ENCODE assay signal across 1 cellular context in genomic region chr11:74084796-74085541, GRCh38.
TF ChIP-seq lines count a peak whose summit lies in the region.

No MANE protein-coding gene starts in this region.

TF ChIP-seq in SK-N-SH, 30 proteins besides CTCF, POLR2A, EP300 and RAD21:
- TF ChIP-seq TAF1 (IDR thresholded peaks at IDR 0.05; ENCODE audit: borderline replicate concordance, low read depth, low read length), result no peak
- no peak for TF ChIP-seq ELF1 (IDR thresholded peaks at IDR 0.05)
- TF ChIP-seq FOXJ3 (CRISPR knock-in tag; IDR thresholded peaks at IDR 0.05), result no peak
- TF ChIP-seq JUND (IDR thresholded peaks at IDR 0.05), result peak; percentile 50
- TF ChIP-seq RCOR1 (IDR thresholded peaks at IDR 0.05; ENCODE audit: low read length), result no peak
- no peak for TF ChIP-seq MXI1 (IDR thresholded peaks at IDR 0.05; ENCODE audit: low read depth, low read length)
- peak; percentile 28; the same call in 1 of the 2 replicates for TF ChIP-seq TCF12 (IDR thresholded peaks at IDR 0.05)
- no peak for TF ChIP-seq IRF3 (IDR thresholded peaks at IDR 0.05; ENCODE audit: low read depth, low read length)
- no peak for TF ChIP-seq ZBTB33 (IDR thresholded peaks at IDR 0.05; ENCODE audit: borderline replicate concordance, low read depth)
- TF ChIP-seq RXRA (IDR thresholded peaks at IDR 0.05; ENCODE audit: borderline replicate concordance, low read depth), result no peak
- TF ChIP-seq NFIC (IDR thresholded peaks at IDR 0.05; ENCODE audit: borderline replicate concordance), result peak; percentile 29; the same call in 1 of the 2 replicates
- peak; percentile 23; the same call in 1 of the 2 replicates for TF ChIP-seq PBX3 (IDR thresholded peaks at IDR 0.05)
- no peak for TF ChIP-seq CHD2 (IDR thresholded peaks at IDR 0.05; ENCODE audit: low read length, partially characterized antibody)
- peak; percentile 33; the same call in 1 of the 2 replicates for TF ChIP-seq FOSL2 (IDR thresholded peaks at IDR 0.05; ENCODE audit: borderline replicate concordance, low read depth)
